Comparison of ENCODE assay signal across 1 cellular context in genomic region chr4:108622828-108623227, GRCh38.
TF ChIP-seq lines count a peak whose summit lies in the region.

No MANE protein-coding gene starts in this region.

TF ChIP-seq in GM23338, 12 proteins besides CTCF, POLR2A, EP300 and RAD21:
- TF ChIP-seq ZNF331 (CRISPR knock-in tag; IDR thresholded peaks at IDR 0.05; ENCODE audit: low read depth) (no peak), JUNB (IDR thresholded peaks at IDR 0.05; ENCODE audit: unreplicated experiment) (no peak), CREB1 (CRISPR knock-in tag; IDR thresholded peaks at IDR 0.05; ENCODE audit: low read depth) (no peak), STAT1 (IDR thresholded peaks at IDR 0.05; ENCODE audit: unreplicated experiment) (no peak), EZH2 (IDR thresholded peaks at IDR 0.05; ENCODE audit: low read depth, unreplicated experiment) (no peak), EZH2phosphoT487 (IDR thresholded peaks at IDR 0.05; ENCODE audit: unreplicated experiment) (no peak), POLR2AphosphoS5 (IDR thresholded peaks at IDR 0.05; ENCODE audit: low read depth) (no peak), ZNF114 (CRISPR knock-in tag; IDR thresholded peaks at IDR 0.05) (no peak), ETS1 (IDR thresholded peaks at IDR 0.05) (no peak), NANOG (IDR thresholded peaks at IDR 0.05; ENCODE audit: borderline replicate concordance) (no peak)
- TF ChIP-seq, protein P1, sequence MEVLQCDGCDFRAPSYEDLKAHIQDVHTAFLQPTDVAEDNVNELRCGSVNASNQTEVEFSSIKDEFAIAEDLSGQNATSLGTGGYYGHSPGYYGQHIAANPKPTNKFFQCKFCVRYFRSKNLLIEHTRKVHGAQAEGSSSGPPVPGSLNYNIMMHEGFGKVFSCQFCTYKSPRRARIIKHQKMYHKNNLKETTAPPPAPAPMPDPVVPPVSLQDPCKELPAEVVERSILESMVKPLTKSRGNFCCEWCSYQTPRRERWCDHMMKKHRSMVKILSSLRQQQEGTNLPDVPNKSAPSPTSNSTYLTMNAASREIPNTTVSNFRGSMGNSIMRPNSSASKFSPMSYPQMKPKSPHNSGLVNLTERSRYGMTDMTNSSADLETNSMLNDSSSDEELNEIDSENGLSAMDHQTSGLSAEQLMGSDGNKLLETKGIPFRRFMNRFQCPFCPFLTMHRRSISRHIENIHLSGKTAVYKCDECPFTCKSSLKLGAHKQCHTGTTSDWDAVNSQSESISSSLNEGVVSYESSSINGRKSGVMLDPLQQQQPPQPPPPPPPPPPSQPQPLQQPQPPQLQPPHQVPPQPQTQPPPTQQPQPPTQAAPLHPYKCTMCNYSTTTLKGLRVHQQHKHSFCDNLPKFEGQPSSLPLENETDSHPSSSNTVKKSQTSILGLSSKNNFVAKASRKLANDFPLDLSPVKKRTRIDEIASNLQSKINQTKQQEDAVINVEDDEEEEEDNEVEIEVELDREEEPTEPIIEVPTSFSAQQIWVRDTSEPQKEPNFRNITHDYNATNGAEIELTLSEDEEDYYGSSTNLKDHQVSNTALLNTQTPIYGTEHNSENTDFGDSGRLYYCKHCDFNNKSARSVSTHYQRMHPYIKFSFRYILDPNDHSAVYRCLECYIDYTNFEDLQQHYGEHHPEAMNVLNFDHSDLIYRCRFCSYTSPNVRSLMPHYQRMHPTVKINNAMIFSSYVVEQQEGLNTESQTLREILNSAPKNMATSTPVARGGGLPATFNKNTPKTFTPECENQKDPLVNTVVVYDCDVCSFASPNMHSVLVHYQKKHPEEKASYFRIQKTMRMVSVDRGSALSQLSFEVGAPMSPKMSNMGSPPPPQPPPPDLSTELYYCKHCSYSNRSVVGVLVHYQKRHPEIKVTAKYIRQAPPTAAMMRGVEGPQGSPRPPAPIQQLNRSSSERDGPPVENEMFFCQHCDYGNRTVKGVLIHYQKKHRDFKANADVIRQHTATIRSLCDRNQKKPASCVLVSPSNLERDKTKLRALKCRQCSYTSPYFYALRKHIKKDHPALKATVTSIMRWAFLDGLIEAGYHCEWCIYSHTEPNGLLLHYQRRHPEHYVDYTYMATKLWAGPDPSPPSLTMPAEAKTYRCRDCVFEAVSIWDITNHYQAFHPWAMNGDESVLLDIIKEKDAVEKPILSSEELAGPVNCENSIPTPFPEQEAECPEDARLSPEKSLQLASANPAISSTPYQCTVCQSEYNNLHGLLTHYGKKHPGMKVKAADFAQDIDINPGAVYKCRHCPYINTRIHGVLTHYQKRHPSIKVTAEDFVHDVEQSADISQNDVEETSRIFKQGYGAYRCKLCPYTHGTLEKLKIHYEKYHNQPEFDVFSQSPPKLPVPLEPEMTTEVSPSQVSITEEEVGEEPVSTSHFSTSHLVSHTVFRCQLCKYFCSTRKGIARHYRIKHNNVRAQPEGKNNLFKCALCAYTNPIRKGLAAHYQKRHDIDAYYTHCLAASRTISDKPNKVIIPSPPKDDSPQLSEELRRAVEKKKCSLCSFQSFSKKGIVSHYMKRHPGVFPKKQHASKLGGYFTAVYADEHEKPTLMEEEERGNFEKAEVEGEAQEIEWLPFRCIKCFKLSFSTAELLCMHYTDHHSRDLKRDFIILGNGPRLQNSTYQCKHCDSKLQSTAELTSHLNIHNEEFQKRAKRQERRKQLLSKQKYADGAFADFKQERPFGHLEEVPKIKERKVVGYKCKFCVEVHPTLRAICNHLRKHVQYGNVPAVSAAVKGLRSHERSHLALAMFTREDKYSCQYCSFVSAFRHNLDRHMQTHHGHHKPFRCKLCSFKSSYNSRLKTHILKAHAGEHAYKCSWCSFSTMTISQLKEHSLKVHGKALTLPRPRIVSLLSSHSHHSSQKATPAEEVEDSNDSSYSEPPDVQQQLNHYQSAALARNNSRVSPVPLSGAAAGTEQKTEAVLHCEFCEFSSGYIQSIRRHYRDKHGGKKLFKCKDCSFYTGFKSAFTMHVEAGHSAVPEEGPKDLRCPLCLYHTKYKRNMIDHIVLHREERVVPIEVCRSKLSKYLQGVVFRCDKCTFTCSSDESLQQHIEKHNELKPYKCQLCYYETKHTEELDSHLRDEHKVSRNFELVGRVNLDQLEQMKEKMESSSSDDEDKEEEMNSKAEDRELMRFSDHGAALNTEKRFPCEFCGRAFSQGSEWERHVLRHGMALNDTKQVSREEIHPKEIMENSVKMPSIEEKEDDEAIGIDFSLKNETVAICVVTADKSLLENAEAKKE (CRISPR knock-in tag; IDR thresholded peaks at IDR 0.05), result no peak
- TF ChIP-seq, protein P2, sequence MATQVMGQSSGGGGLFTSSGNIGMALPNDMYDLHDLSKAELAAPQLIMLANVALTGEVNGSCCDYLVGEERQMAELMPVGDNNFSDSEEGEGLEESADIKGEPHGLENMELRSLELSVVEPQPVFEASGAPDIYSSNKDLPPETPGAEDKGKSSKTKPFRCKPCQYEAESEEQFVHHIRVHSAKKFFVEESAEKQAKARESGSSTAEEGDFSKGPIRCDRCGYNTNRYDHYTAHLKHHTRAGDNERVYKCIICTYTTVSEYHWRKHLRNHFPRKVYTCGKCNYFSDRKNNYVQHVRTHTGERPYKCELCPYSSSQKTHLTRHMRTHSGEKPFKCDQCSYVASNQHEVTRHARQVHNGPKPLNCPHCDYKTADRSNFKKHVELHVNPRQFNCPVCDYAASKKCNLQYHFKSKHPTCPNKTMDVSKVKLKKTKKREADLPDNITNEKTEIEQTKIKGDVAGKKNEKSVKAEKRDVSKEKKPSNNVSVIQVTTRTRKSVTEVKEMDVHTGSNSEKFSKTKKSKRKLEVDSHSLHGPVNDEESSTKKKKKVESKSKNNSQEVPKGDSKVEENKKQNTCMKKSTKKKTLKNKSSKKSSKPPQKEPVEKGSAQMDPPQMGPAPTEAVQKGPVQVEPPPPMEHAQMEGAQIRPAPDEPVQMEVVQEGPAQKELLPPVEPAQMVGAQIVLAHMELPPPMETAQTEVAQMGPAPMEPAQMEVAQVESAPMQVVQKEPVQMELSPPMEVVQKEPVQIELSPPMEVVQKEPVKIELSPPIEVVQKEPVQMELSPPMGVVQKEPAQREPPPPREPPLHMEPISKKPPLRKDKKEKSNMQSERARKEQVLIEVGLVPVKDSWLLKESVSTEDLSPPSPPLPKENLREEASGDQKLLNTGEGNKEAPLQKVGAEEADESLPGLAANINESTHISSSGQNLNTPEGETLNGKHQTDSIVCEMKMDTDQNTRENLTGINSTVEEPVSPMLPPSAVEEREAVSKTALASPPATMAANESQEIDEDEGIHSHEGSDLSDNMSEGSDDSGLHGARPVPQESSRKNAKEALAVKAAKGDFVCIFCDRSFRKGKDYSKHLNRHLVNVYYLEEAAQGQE (IDR thresholded peaks at IDR 0.05; ENCODE audit: unreplicated experiment), result no peak
